Comparison of ENCODE assay signal across 9 cellular contexts in genomic region chr2:47076586-47077441, GRCh38.
DNase-seq lines count a peak whose midpoint lies in the region; ATAC-seq and FAIRE-seq lines count a peak whose summit lies in the region.
"Had no signal": no experiment of that assay in that cellular context is flagged by ENCODE, and none has a peak within 500 bp of the region (broad histone marks: within the 10 kb centered on the region; RNA-seq: fewer than 3 reads in every experiment).

No MANE protein-coding gene starts in this region.

- WGBS in small intestine, 3 donors: 62 to 80% (median 70%) methylated on average over 12 of the region's 12 CpGs

- no peaks in the 10 kb centered on the region for H3K27me3 ChIP-seq in small intestine (ENCODE audit: control insufficient read depth in 2 of 2, insufficient read depth in 2 of 2, low read length in 2 of 2)

- no peak overlapping the region for H3K4me3 Mint-ChIP-seq in activated T-helper 2 cell treated with anti-CD3 and anti-CD28 coated beads, Interferon-gamma antibody, Interleukin-2, Interleukin-4, amounts not matched to agents 10 μg/mL and 5 μg/mL and 100 μg/mL, durations not matched to agents 14 hours and 24 hours and 36 hours (ENCODE audit: low read depth)
- H3K4me3 Mint-ChIP-seq: activated naive CD4-positive, alpha-beta T cell treated with anti-CD3 and anti-CD28 coated beads, Interleukin-2, amount 50 U/mL, for 24 hours had no signal

- peak overlapping the region; percentile 24 to 80 for H3K27ac ChIP-seq in small intestine (ENCODE audit: low read depth in 1 of 2, low read length in 1 of 2)

- FAIRE-seq in small intestine (lab: Jason Lieb, UNC): no peak
- no peak for FAIRE-seq in GM19239 (lab: Jason Lieb, UNC)

- H3K9me3 ChIP-seq in small intestine (ENCODE audit: control insufficient read depth, low read depth): no peaks in the 10 kb centered on the region

- intact Hi-C loops in left ventricle myocardium superior (cut with micrococcal nuclease): no loop called here
- intact Hi-C loops in activated T-helper 2 cell treated with anti-CD3 and anti-CD28 coated beads, Interferon-gamma antibody, Interleukin-2, Interleukin-4, amounts not matched to agents 10 μg/mL and 5 μg/mL and 100 μg/mL, durations not matched to agents 14 hours and 24 hours and 36 hours (cut with micrococcal nuclease): no loop called here

- peaks cover 16% of the 10 kb centered on the region for H3K36me3 Mint-ChIP-seq in activated T-helper 2 cell treated with anti-CD3 and anti-CD28 coated beads, Interferon-gamma antibody, Interleukin-2, Interleukin-4, amounts not matched to agents 10 μg/mL and 5 μg/mL and 100 μg/mL, durations not matched to agents 14 hours and 24 hours and 36 hours (ENCODE audit: low read depth)
- H3K36me3 Mint-ChIP-seq: activated naive CD4-positive, alpha-beta T cell treated with anti-CD3 and anti-CD28 coated beads, Interleukin-2, amount 50 U/mL, for 24 hours had no signal

- H3K4me1 Mint-ChIP-seq in activated T-helper 2 cell treated with anti-CD3 and anti-CD28 coated beads, Interferon-gamma antibody, Interleukin-2, Interleukin-4, amounts not matched to agents 10 μg/mL and 5 μg/mL and 100 μg/mL, durations not matched to agents 14 hours and 24 hours and 36 hours (ENCODE audit: low read depth): peaks cover 7% of the 10 kb centered on the region

- ATAC-seq in left ventricle myocardium superior (peak; percentile 3), HG03175 (IDR thresholded peaks at IDR 0.05; ENCODE audit: unreplicated experiment) (no peak)

- peaks cover 0 to 4% of the 10 kb centered on the region in 2 donors for H3K36me3 ChIP-seq in small intestine (ENCODE audit: control insufficient read depth in 2 of 2, insufficient read depth in 2 of 2, low read length in 2 of 2)

- no peaks in the 10 kb centered on the region for H3K9me3 Mint-ChIP-seq in activated T-helper 2 cell treated with anti-CD3 and anti-CD28 coated beads, Interferon-gamma antibody, Interleukin-2, Interleukin-4, amounts not matched to agents 10 μg/mL and 5 μg/mL and 100 μg/mL, durations not matched to agents 14 hours and 24 hours and 36 hours
- H3K9me3 Mint-ChIP-seq: activated naive CD4-positive, alpha-beta T cell treated with anti-CD3 and anti-CD28 coated beads, Interleukin-2, amount 50 U/mL, for 24 hours had no signal

- peaks cover 11 to 17% of the 10 kb centered on the region in 2 donors for H3K4me1 ChIP-seq in small intestine (ENCODE audit: control insufficient read depth in 2 of 2, insufficient read depth in 1 of 2, low read depth in 1 of 2, low read length in 1 of 2)

- no peak overlapping the region for H3K27ac Mint-ChIP-seq in activated T-helper 2 cell treated with anti-CD3 and anti-CD28 coated beads, Interferon-gamma antibody, Interleukin-2, Interleukin-4, amounts not matched to agents 10 μg/mL and 5 μg/mL and 100 μg/mL, durations not matched to agents 14 hours and 24 hours and 36 hours
- H3K27ac Mint-ChIP-seq: activated naive CD4-positive, alpha-beta T cell treated with anti-CD3 and anti-CD28 coated beads, Interleukin-2, amount 50 U/mL, for 24 hours had no signal

- DNase-seq in GM04503 (ENCODE audit: low read depth) (peak; percentile 98), SW 1271 (lab: John Stamatoyannopoulos, UW) (peak; percentile 96), left ventricle myocardium superior (no peak), small intestine (peak; percentile 36), GM19239 (ENCODE audit: insufficient read length, low spot score) (no peak), SHP77 treated with DMSO at 0.1 percent for 48 hours (lab: John Stamatoyannopoulos, UW) (no peak)
- no peak for DNase-seq in activated T-helper 2 cell treated with anti-CD3 and anti-CD28 coated beads, Interferon-gamma antibody, Interleukin-2, Interleukin-4, amounts not matched to agents 10 μg/mL and 5 μg/mL and 100 μg/mL, durations not matched to agents 14 hours and 24 hours and 36 hours (ENCODE audit: low spot score)

- no peak overlapping the region for H3K4me3 ChIP-seq in small intestine (ENCODE audit: low read depth in 1 of 2, low read length in 2 of 2)

- H3K27me3 Mint-ChIP-seq in activated T-helper 2 cell treated with anti-CD3 and anti-CD28 coated beads, Interferon-gamma antibody, Interleukin-2, Interleukin-4, amounts not matched to agents 10 μg/mL and 5 μg/mL and 100 μg/mL, durations not matched to agents 14 hours and 24 hours and 36 hours (ENCODE audit: low read depth): no peaks in the 10 kb centered on the region
- H3K27me3 Mint-ChIP-seq: activated naive CD4-positive, alpha-beta T cell treated with anti-CD3 and anti-CD28 coated beads, Interleukin-2, amount 50 U/mL, for 24 hours had no signal

Comparison
In these comparisons a context has a peak if more than half of its experiments do, and no peak if none do; other contexts are left out.
1. DNase-seq: peak in GM04503 (single experiment), SW 1271 (2 of 2) and small intestine (single experiment); none in left ventricle myocardium superior (single experiment), GM19239 (single experiment), SHP77 treated with DMSO at 0.1 percent for 48 hours (single experiment) and activated T-helper 2 cell treated with anti-CD3 and anti-CD28 coated beads, Interferon-gamma antibody, Interleukin-2, Interleukin-4, amounts not matched to agents 10 μg/mL and 5 μg/mL and 100 μg/mL, durations not matched to agents 14 hours and 24 hours and 36 hours (single experiment).